ENCODE assay signal across 10 cellular contexts in the genomic region with DNA sequence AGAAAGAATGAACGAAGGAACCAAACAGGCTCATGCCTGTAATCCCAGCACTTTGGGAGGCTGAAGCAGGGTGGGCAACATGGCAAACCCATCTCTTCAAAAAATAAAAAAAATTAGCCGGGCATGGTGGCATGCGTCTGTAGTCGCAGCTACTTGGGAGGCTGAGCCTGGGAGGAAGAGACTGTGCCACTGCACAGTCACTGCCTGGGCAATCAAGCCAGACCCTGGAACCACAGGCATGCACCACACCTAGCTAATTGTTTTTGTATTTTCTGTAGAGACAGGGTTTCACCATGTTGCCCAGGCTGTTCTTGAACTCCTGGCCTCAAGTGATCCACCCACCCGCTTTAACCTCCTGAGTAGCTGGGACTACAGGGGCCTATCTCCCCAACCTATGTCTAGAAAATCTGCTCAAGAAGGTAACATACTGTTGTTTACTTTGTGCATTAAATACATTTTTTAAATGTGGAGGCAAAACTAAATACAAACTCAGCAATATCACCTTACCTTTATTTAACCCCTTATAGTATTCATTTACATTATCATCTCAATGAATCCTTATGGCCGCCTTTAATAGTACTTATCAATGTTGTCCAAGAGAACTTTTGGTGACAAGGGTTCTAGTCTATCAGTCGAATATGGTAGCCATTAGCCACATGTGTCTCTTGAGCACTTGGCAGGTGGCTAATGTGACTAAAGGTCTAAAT. TPM values are rescaled to one million over a fixed set of nuclear protein-coding genes. Genes with fewer than 3 reads are reported as not detected.
DNase-seq lines count a peak whose midpoint lies in the region; ATAC-seq and TF ChIP-seq lines count a peak whose summit lies in the region.
"Had no signal": no experiment of that assay in that cellular context is flagged by ENCODE, and none has a peak within 500 bp of the region (broad histone marks: within the 10 kb centered on the region; RNA-seq: fewer than 3 reads in every experiment).

No MANE protein-coding gene starts in this region.

- H3K36me3 ChIP-seq in BLaER1 (peaks cover 72% of the 10 kb centered on the region), Karpas-422 (ENCODE audit: insufficient read depth, low read length) (peaks cover 51% of the 10 kb centered on the region)

- no peak overlapping the region for H3K4me3 ChIP-seq in BLaER1
- no peak overlapping the region for H3K4me3 ChIP-seq in Karpas-422 (ENCODE audit: low read length)

- no peak for TF ChIP-seq CTCF in MCF 10A (IDR thresholded peaks at IDR 0.05; ENCODE audit: unreplicated experiment)
- no peak for TF ChIP-seq CTCF in mesothelial cell of epicardium (IDR thresholded peaks at IDR 0.05; ENCODE audit: unreplicated experiment)

- H4K20me1 ChIP-seq in BLaER1 (peaks cover 73% of the 10 kb centered on the region), Karpas-422 (ENCODE audit: insufficient read depth, low read depth, low read length) (peaks cover 18% of the 10 kb centered on the region)

- H3K4me3 Mint-ChIP-seq in MCF 10A (ENCODE audit: unreplicated experiment): no peak overlapping the region
- peak overlapping the region; percentile 53 for H3K4me3 Mint-ChIP-seq in mesothelial cell of epicardium

- no peak for DNase-seq in Karpas-422
- DNase-seq in MCF 10A (ENCODE audit: unreplicated experiment): peak; percentile 69
- no peak for DNase-seq in mesothelial cell of epicardium (ENCODE audit: low spot score in 2 of 2, unreplicated experiment in 2 of 2)
- no peak for DNase-seq in NCI-H345 (lab: John Stamatoyannopoulos, UW)
- DNase-seq in foreskin melanocyte: no peak
- DNase-seq: cerebellar nuclear complex, RPMI8226 had no signal

- H3K27ac ChIP-seq in BLaER1 (no peak overlapping the region), Karpas-422 (ENCODE audit: low read length) (no peak overlapping the region)

- H3K9me3 ChIP-seq in BLaER1 (no peaks in the 10 kb centered on the region), Karpas-422 (ENCODE audit: low read length) (no peaks in the 10 kb centered on the region)

- H3K9me2 ChIP-seq in Karpas-422 (replicated peaks; ENCODE audit: insufficient read depth, low read length): no peaks in the 10 kb centered on the region

- H3K27ac Mint-ChIP-seq in MCF 10A (ENCODE audit: low read depth, unreplicated experiment) (no peak overlapping the region), mesothelial cell of epicardium (peak overlapping the region; percentile 77)

- H3K79me2 ChIP-seq in Karpas-422 (ENCODE audit: low read length): peaks cover 60% of the 10 kb centered on the region

- H3K27me3 ChIP-seq in BLaER1: no peaks in the 10 kb centered on the region
- H3K27me3 ChIP-seq in Karpas-422 (ENCODE audit: low read length): no peaks in the 10 kb centered on the region

- no peaks in the 10 kb centered on the region for H3K9me3 Mint-ChIP-seq in MCF 10A (ENCODE audit: unreplicated experiment)
- no peaks in the 10 kb centered on the region for H3K9me3 Mint-ChIP-seq in mesothelial cell of epicardium

- CTCF ChIA-PET in MCF 10A (lab: Yijun Ruan, JAX): interaction anchor here (0.7 to 4.9 kb wide), 14 partner anchors 7 to 600 kb away, joined by 3 to 55 read pairs (median 4); partner anchors contain the start of genes ARHGEF2 and UBQLN4

- H3K36me3 Mint-ChIP-seq in MCF 10A (ENCODE audit: insufficient read depth, unreplicated experiment): no peaks in the 10 kb centered on the region
- peaks cover 26% of the 10 kb centered on the region for H3K36me3 Mint-ChIP-seq in mesothelial cell of epicardium

- ATAC-seq in GM21367 (IDR thresholded peaks at IDR 0.05; ENCODE audit: unreplicated experiment): no peak
- ATAC-seq in HG03139 (IDR thresholded peaks at IDR 0.05; ENCODE audit: unreplicated experiment): no peak

- no TSS peak for BruUV-seq in MCF 10A (replicated peaks; lab: Mats Ljungman, UMichigan)

- H3K4me2 ChIP-seq in BLaER1 (peak overlapping the region; percentile 84), Karpas-422 (ENCODE audit: low read depth, low read length, poor library complexity, severe bottlenecking) (peak overlapping the region; percentile 68)

- H3K4me1 ChIP-seq in BLaER1 (peaks cover 43% of the 10 kb centered on the region), Karpas-422 (ENCODE audit: low read length) (peaks cover 35% of the 10 kb centered on the region)

- H2AFZ ChIP-seq in Karpas-422 (ENCODE audit: low read length): no peak overlapping the region

- peaks cover 39% of the 10 kb centered on the region for H3K4me1 Mint-ChIP-seq in MCF 10A (ENCODE audit: insufficient read depth, unreplicated experiment)
- peaks cover 24% of the 10 kb centered on the region for H3K4me1 Mint-ChIP-seq in mesothelial cell of epicardium

- H3K27me3 Mint-ChIP-seq in MCF 10A (ENCODE audit: insufficient read depth, unreplicated experiment) (no peaks in the 10 kb centered on the region), mesothelial cell of epicardium (ENCODE audit: low read depth) (no peaks in the 10 kb centered on the region)

- POLR2A ChIA-PET in MCF 10A (lab: Yijun Ruan, JAX): interaction anchor here (0.6 to 6.8 kb wide), 30 partner anchors 9 to 915 kb away, joined by 3 to 294 read pairs (median 6); partner anchors contain the start of genes ARHGEF2, CLK2, GON4L and LAMTOR2

- intact Hi-C loops in MCF 10A (cut with micrococcal nuclease): no loop called here

- H3K9ac ChIP-seq in BLaER1 (peak overlapping the region; percentile 49; the same call in 1 of the 2 replicates), Karpas-422 (ENCODE audit: low read length) (no peak overlapping the region)

RNA-seq across cellular contexts. Expression of gene KHDC4, which starts 2.7 kb away (rescaled TPM):
- 42.7 and 63.2 TPM in 2 replicates for total RNA-seq in Karpas-422 (2014; rRNA removed; shearing (Covaris generic); ENCODE audit: low replicate concordance)
- total RNA-seq in MCF 10A (2022): 90.9 and 104 TPM in 2 replicates
- 70.1 to 74.1 TPM (median 73.2 TPM) in 3 replicates for total RNA-seq in mesothelial cell of epicardium

RNA-seq across cellular contexts. Expression of gene RXFP4, which starts 10.0 kb away (rescaled TPM):
- total RNA-seq in Karpas-422 (2014; rRNA removed; shearing (Covaris generic); ENCODE audit: low replicate concordance): not detected in 2 replicates
- not detected in 2 replicates for total RNA-seq in MCF 10A (2022)
- total RNA-seq in mesothelial cell of epicardium: not detected in 3 replicates

RNA-seq across cellular contexts. Expression of gene RIT1, which starts 20.3 kb away (rescaled TPM):
- 12.2 and 12.8 TPM in 2 replicates for total RNA-seq in Karpas-422 (2014; rRNA removed; shearing (Covaris generic); ENCODE audit: low replicate concordance)
- total RNA-seq in MCF 10A (2022) (36.2 and 43.1 TPM in 2 replicates), mesothelial cell of epicardium (34.3 to 37.0 TPM (median 35.5 TPM) in 3 replicates)

RNA-seq across cellular contexts. Expression of gene ARHGEF2, which starts 46.9 kb away (rescaled TPM):
- total RNA-seq in Karpas-422 (2014; rRNA removed; shearing (Covaris generic); ENCODE audit: low replicate concordance): 85.1 and 207 TPM in 2 replicates
- total RNA-seq in MCF 10A (2022) (498 and 555 TPM in 2 replicates), mesothelial cell of epicardium (103 to 111 TPM (median 110 TPM) in 3 replicates)
